In genomic region chr22:39530692-39531331, GRCh38 we compare ENCODE assay signal across 9 cellular contexts. TPM values are rescaled to one million over a fixed set of nuclear protein-coding genes. Genes with fewer than 3 reads are reported as not detected.
DNase-seq lines count a peak whose midpoint lies in the region; FAIRE-seq and TF ChIP-seq lines count a peak whose summit lies in the region.
"Had no signal": no experiment of that assay in that cellular context is flagged by ENCODE, and none has a peak within 500 bp of the region (broad histone marks: within the 10 kb centered on the region; RNA-seq: fewer than 3 reads in every experiment).

No MANE protein-coding gene starts in this region.

- intact Hi-C loops in stomach (cut with DNase I; ENCODE audit: low total_unique reads): no loop called here

- 52 to 59% methylated on average over 9 of the region's 9 CpGs for WGBS in GM23248 (ENCODE audit: low coverage in 1 of 2, low lambda C conversion rate in 2 of 2, missing lambda C conversion rate in 2 of 2), 2 experiments
- 27 to 38% (median 33%) methylated on average over 8 to 9 of the region's 9 CpGs for WGBS in stomach, 5 donors

- H3K9me3 ChIP-seq in GM23248 (ENCODE audit: low read depth) (no peaks in the 10 kb centered on the region), fibroblast of lung (ENCODE audit: control insufficient read depth, insufficient read depth, low read depth, low read length) (no peaks in the 10 kb centered on the region), stomach (no peaks in the 10 kb centered on the region)

- no peak for TF ChIP-seq POLR2A in stomach (IDR thresholded peaks at IDR 0.05)

- H3K36me3 ChIP-seq in GM23248 (ENCODE audit: low read depth) (0 out of 2 replicates have a peak, but pooled peaks cover 3% of the 10 kb centered on the region), fibroblast of lung (ENCODE audit: control insufficient read depth, insufficient read depth, low read length) (peaks cover 16% of the 10 kb centered on the region), stomach (peaks cover 11 to 40% (median 34%) of the 10 kb centered on the region in 4 donors)

- peak overlapping the region; percentile 92; the same call in 1 of the 2 replicates for H3K9ac ChIP-seq in GM23248
- H3K9ac ChIP-seq in fibroblast of lung (ENCODE audit: insufficient read depth, low read length): no peak overlapping the region

- H2AFZ ChIP-seq in GM23248 (no peak overlapping the region), fibroblast of lung (ENCODE audit: low read length) (no peak overlapping the region)

- H3K79me2 ChIP-seq in GM23248 (ENCODE audit: insufficient read depth): peaks cover 40% of the 10 kb centered on the region
- H3K79me2 ChIP-seq in fibroblast of lung (ENCODE audit: control insufficient read depth, insufficient read depth, low read length): peaks cover 34% of the 10 kb centered on the region

- peaks cover 11% of the 10 kb centered on the region for H3F3A ChIP-seq in GM23248 (ENCODE audit: insufficient read depth)

- H3K4me3 ChIP-seq in GM23248 (peak overlapping the region; percentile 94; the same call in 1 of the 2 replicates), fibroblast of lung (replicated peaks in 1 of 4; ENCODE audit: control extremely low read depth in 1 of 4, insufficient read depth in 1 of 4, low read depth in 3 of 4, low read length in 4 of 4) (peak overlapping the region in 1 of 4 experiments; percentile 99), stomach (peak overlapping the region in 2 of 4 donors; percentile 79 to 81)

- H3K27me3 ChIP-seq in GM23248 (replicated peaks; ENCODE audit: insufficient read depth): no peaks in the 10 kb centered on the region
- H3K27me3 ChIP-seq in fibroblast of lung (ENCODE audit: control insufficient read depth, insufficient read depth, low read length): no peaks in the 10 kb centered on the region
- H3K27me3 ChIP-seq in stomach: no peaks in the 10 kb centered on the region

- TF ChIP-seq CTCF in fibroblast of lung (conservative IDR thresholded peaks at IDR 0.05 in 1 of 2, IDR thresholded peaks at IDR 0.05 in 1 of 2; ENCODE audit: low read depth in 1 of 2, low read length in 2 of 2) (peak; percentile 22 to 27), stomach (IDR thresholded peaks at IDR 0.05) (peak in 4 of 7 experiments; percentile 11 to 17 (median 15))

- H3K27ac ChIP-seq in GM23248 (no peak overlapping the region), fibroblast of lung (ENCODE audit: insufficient read depth, low read length) (no peak overlapping the region), stomach (peak overlapping the region; percentile 8 to 95 (median 19)), substantia nigra (ENCODE audit: low read depth, low read length, poor library complexity, severe bottlenecking) (no peak overlapping the region)

- no peak for TF ChIP-seq EP300 in stomach (IDR thresholded peaks at IDR 0.05)

- in situ Hi-C loops in GM23248 (cut with MboI): no loop called here
- in situ Hi-C loops in SK-MEL-5 (cut with HindIII; ENCODE audit: low pct_unique_long_range_greater_than_20kb, low sequenced_read_pairs): no loop called here

- H4K20me1 ChIP-seq in GM23248 (ENCODE audit: insufficient read depth): no peaks in the 10 kb centered on the region
- H4K20me1 ChIP-seq in fibroblast of lung (ENCODE audit: control insufficient read depth, extremely low read depth, insufficient read depth, low read length): no peaks in the 10 kb centered on the region

- no peak for FAIRE-seq in RCC 7860 (lab: Jason Lieb, UNC)
- FAIRE-seq: islet of Langerhans had no signal

- H3K9me2 ChIP-seq in GM23248 (ENCODE audit: insufficient read depth): no peaks in the 10 kb centered on the region

- H3K4me1 ChIP-seq in GM23248 (ENCODE audit: insufficient read depth) (peaks cover 15% of the 10 kb centered on the region), fibroblast of lung (ENCODE audit: control insufficient read depth, extremely low read depth, insufficient read depth, low read length) (peaks cover 17% of the 10 kb centered on the region), stomach (peaks cover 53 to 80% (median 76%) of the 10 kb centered on the region in 4 donors)

- H3K4me2 ChIP-seq in GM23248 (ENCODE audit: unreplicated experiment) (peak overlapping the region; percentile 93), fibroblast of lung (ENCODE audit: extremely low read depth, insufficient read depth, low read length) (peak overlapping the region; percentile 75)

- DNase-seq in AG08395 (ENCODE audit: low spot score): peak; percentile 40
- DNase-seq in GM23248: peak; percentile 68
- peak; percentile 84 for DNase-seq in SK-MEL-5 (ENCODE audit: low read depth, low spot score)
- DNase-seq in fibroblast of lung (ENCODE audit: low read depth in 2 of 2): peak in 1 of 2 donors; percentile 54
- DNase-seq in stomach: no peak
- DNase-seq in substantia nigra (lab: John Stamatoyannopoulos, UW): no peak
- no peak for DNase-seq in NCI-H345 (lab: John Stamatoyannopoulos, UW)
- no peak for DNase-seq in RCC 7860 (ENCODE audit: low spot score)

RNA-seq across cellular contexts. Expression of gene RPS19BP1, which starts 1.7 kb away (rescaled TPM):
- 81.6 and 93.9 TPM in 2 replicates for total RNA-seq in GM23248 (2014; rRNA removed; shearing (Covaris generic))
- polyA plus RNA-seq in GM23248 (2016; fragmentation: Nextera tagmentation; extraction: Ambion mirVana) (114 and 119 TPM in 2 replicates), fibroblast of lung (41.6 and 49.3 TPM in 2 replicates), stomach (100 to 1,000 TPM; 195 to 221 (median 200) TPM)
- 173 and 176 TPM in 2 replicates for total RNA-seq in SK-MEL-5 (2014; rRNA removed; shearing (Covaris generic))
- 196 and 243 TPM in 2 replicates for polyA plus RNA-seq in SK-MEL-5 (2015; cell fraction: cytosol; rRNA removed)
- 90.0 and 127 TPM in 2 replicates for polyA plus RNA-seq in SK-MEL-5 (2015; cell fraction: nucleus; rRNA removed)
- total RNA-seq in fibroblast of lung (42.9 and 44.3 TPM in 2 replicates), stomach (100 to 1,000 TPM in 2 of 5 donors, 10 to 100 TPM in 3; 36.9 to 684 (median 86.5) TPM)
- 59.8 and 81.2 TPM in 2 replicates for polyA plus RNA-seq in fibroblast of lung (2012)
- 4.2 and 11.9 TPM in 2 replicates for polyA minus RNA-seq in fibroblast of lung (ENCODE audit: low replicate concordance)

RNA-seq across cellular contexts. Expression of gene ATF4, which starts 10.4 kb away (rescaled TPM):
- total RNA-seq in GM23248 (2014; rRNA removed; shearing (Covaris generic)): 481 and 529 TPM in 2 replicates
- polyA plus RNA-seq in GM23248 (2016; fragmentation: Nextera tagmentation; extraction: Ambion mirVana) (282 and 293 TPM in 2 replicates), fibroblast of lung (412 and 546 TPM in 2 replicates), stomach (100 to 1,000 TPM; 592 to 929 (median 872) TPM)
- total RNA-seq in SK-MEL-5 (2014; rRNA removed; shearing (Covaris generic)): 794 and 900 TPM in 2 replicates
- 1,242 and 1,298 TPM in 2 replicates for polyA plus RNA-seq in SK-MEL-5 (2015; cell fraction: cytosol; rRNA removed)
- polyA plus RNA-seq in SK-MEL-5 (2015; cell fraction: nucleus; rRNA removed): 960 and 1,056 TPM in 2 replicates
- total RNA-seq in fibroblast of lung (555 and 646 TPM in 2 replicates), stomach (100 to 1,000 TPM; 155 to 438 (median 370) TPM)
- polyA plus RNA-seq in fibroblast of lung (2012): 304 and 415 TPM in 2 replicates
- polyA minus RNA-seq in fibroblast of lung (ENCODE audit: low replicate concordance): 84.5 and 105 TPM in 2 replicates

RNA-seq across cellular contexts. Expression of gene MIEF1, which starts 28.7 kb away (rescaled TPM):
- total RNA-seq in GM23248 (2014; rRNA removed; shearing (Covaris generic)): 26.2 and 27.1 TPM in 2 replicates
- polyA plus RNA-seq in GM23248 (2016; fragmentation: Nextera tagmentation; extraction: Ambion mirVana) (20.2 and 20.6 TPM in 2 replicates), fibroblast of lung (16.8 and 20.9 TPM in 2 replicates), stomach (1 to 10 TPM; 5.1 to 9.5 (median 8.8) TPM)
- 34.1 and 35.5 TPM in 2 replicates for total RNA-seq in SK-MEL-5 (2014; rRNA removed; shearing (Covaris generic))
- polyA plus RNA-seq in SK-MEL-5 (2015; cell fraction: cytosol; rRNA removed): 58.3 and 69.1 TPM in 2 replicates
- 21.0 and 33.4 TPM in 2 replicates for polyA plus RNA-seq in SK-MEL-5 (2015; cell fraction: nucleus; rRNA removed)
- total RNA-seq in fibroblast of lung (16.4 and 19.0 TPM in 2 replicates), stomach (10 to 100 TPM; 15.8 to 47.3 (median 20.0) TPM)
- 17.4 and 20.1 TPM in 2 replicates for polyA plus RNA-seq in fibroblast of lung (2012)
- 47.9 and 55.7 TPM in 2 replicates for polyA minus RNA-seq in fibroblast of lung (ENCODE audit: low replicate concordance)

RNA-seq across cellular contexts. Expression of gene CACNA1I, which starts 39.7 kb away (rescaled TPM):
- not detected in 2 replicates for total RNA-seq in GM23248 (2014; rRNA removed; shearing (Covaris generic))
- not detected in 2 replicates for polyA plus RNA-seq in GM23248 (2016; fragmentation: Nextera tagmentation; extraction: Ambion mirVana)
- total RNA-seq in SK-MEL-5 (2014; rRNA removed; shearing (Covaris generic)): not detected in 2 replicates
- polyA plus RNA-seq in SK-MEL-5 (2015; cell fraction: cytosol; rRNA removed): 0.01 TPM in 1 of 2 replicates, not detected in the other
- not detected in 2 replicates for polyA plus RNA-seq in SK-MEL-5 (2015; cell fraction: nucleus; rRNA removed)
- total RNA-seq in fibroblast of lung: under 0.01 TPM in 1 of 2 replicates, not detected in the other
- 0.01 TPM in 1 of 2 replicates, not detected in the other for polyA plus RNA-seq in fibroblast of lung
- polyA plus RNA-seq in fibroblast of lung (2012): not detected in 2 replicates
- not detected in 2 replicates for polyA minus RNA-seq in fibroblast of lung (ENCODE audit: low replicate concordance)
- 1 to 10 TPM in 1 of 5 donors, under 1 TPM in 2, not detected in 2; 0.29 to 4.0 (median 0.37) TPM for total RNA-seq in stomach
- polyA plus RNA-seq in stomach: under 1 TPM; 0.06 to 0.15 (median 0.08) TPM

Comparison
In these comparisons a context has a peak if more than half of its experiments do, and no peak if none do; other contexts are left out.
1. DNase-seq: peak in AG08395 (single experiment), GM23248 (single experiment) and SK-MEL-5 (single experiment); none in stomach (single experiment), substantia nigra (0 of 49), NCI-H345 (single experiment) and RCC 7860 (single experiment).
2. H3K27ac ChIP-seq: peak in stomach (5 of 5); none in GM23248 (single experiment), fibroblast of lung (single experiment) and substantia nigra (single experiment).